In the genomic region with DNA sequence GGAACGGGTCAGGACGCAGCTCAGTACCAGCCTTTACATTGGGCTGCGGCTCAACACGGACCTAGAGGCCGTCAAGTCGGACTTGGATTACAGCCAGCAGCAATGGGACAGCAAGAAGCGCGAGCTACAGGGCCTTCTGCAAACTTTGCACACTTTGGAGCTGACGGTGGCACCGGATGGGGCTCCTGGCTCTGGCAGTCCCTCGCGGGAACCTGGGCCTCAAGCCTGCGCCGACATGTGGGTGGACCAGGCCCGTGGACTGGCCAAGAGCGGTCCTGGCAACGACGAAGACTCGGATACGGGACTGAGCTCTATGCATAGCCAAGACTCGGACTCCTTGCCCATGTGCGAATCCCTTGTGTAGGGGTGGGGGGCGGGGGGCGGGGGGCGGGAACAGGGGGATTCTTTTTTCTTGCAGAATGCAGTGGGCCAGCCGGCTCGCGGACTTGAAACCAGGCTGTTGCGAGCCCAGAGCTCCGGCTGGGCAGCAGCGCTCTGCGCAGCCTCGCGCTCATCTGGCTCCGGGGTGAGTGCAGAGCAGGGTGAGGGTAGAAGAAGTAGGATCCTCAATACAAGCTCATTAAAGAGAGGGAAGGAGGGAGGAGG, we compare ENCODE assay signal across 11 cellular contexts. TPM values are rescaled to one million over a fixed set of nuclear protein-coding genes. Genes with fewer than 3 reads are reported as not detected.
DNase-seq lines count a peak whose midpoint lies in the region; ATAC-seq, FAIRE-seq and TF ChIP-seq lines count a peak whose summit lies in the region.
"Had no signal": no experiment of that assay in that cellular context is flagged by ENCODE, and none has a peak within 500 bp of the region (broad histone marks: within the 10 kb centered on the region; RNA-seq: fewer than 3 reads in every experiment).

No MANE protein-coding gene starts in this region.

- no peak overlapping the region for H3K9ac ChIP-seq in astrocyte (ENCODE audit: low read length)

- peak overlapping the region; percentile 83 for H3K4me2 ChIP-seq in astrocyte (ENCODE audit: low read length)

- no peaks in the 10 kb centered on the region for H3K79me2 ChIP-seq in astrocyte (ENCODE audit: insufficient read depth, low read length)

- peaks cover 6% of the 10 kb centered on the region for H3K9me3 Mint-ChIP-seq in astrocyte (ENCODE audit: unreplicated experiment)

- H3K4me3 Mint-ChIP-seq in astrocyte (ENCODE audit: unreplicated experiment), result peak overlapping the region; percentile 82
- H3K4me3 Mint-ChIP-seq: CD8-positive, alpha-beta memory T cell had no signal

- H3K4me3 ChIP-seq in astrocyte (ENCODE audit: insufficient read depth, low read depth, low read length), result no peak overlapping the region
- peak overlapping the region; percentile 10 for H3K4me3 ChIP-seq in iPS-11a (ENCODE audit: low read depth, low read length)
- H3K4me3 ChIP-seq in neuron (ENCODE audit: low read length), result peak overlapping the region; percentile 15

- H2AFZ ChIP-seq in astrocyte (ENCODE audit: low read depth, low read length) (peak overlapping the region; percentile 50), neuron (ENCODE audit: low read depth, low read length) (no peak overlapping the region)

- peaks cover 32% of the 10 kb centered on the region for H3K27me3 Mint-ChIP-seq in astrocyte (ENCODE audit: low read depth, unreplicated experiment)

- H3K36me3 Mint-ChIP-seq in astrocyte (ENCODE audit: low read depth, unreplicated experiment), result peaks cover 2% of the 10 kb centered on the region
- H3K36me3 Mint-ChIP-seq: CD8-positive, alpha-beta memory T cell had no signal

- TF ChIP-seq CTCF in astrocyte (IDR thresholded peaks at IDR 0.05; ENCODE audit: insufficient read depth, low read depth, low read length), result no peak

- H3K27me3 ChIP-seq in astrocyte (ENCODE audit: insufficient read depth, low read length), result peaks cover 79% of the 10 kb centered on the region
- peaks cover 6% of the 10 kb centered on the region for H3K27me3 ChIP-seq in neuron (ENCODE audit: insufficient read depth, low read length)

- peak; percentile 83 for DNase-seq in DMS53 (lab: John Stamatoyannopoulos, UW)
- no peak for DNase-seq in astrocyte (ENCODE audit: low read depth)
- no peak for DNase-seq in cerebellar nuclear complex (lab: John Stamatoyannopoulos, UW)
- no peak for DNase-seq in stimulated activated CD4-positive, alpha-beta T cell treated with anti-CD3 and anti-CD28 coated beads, Interleukin-2, amount 100 ng/mL, for 48 hours
- no peak for DNase-seq in NCI-H226
- DNase-seq: amniotic stem cell; CD8-positive, alpha-beta memory T cell; NCI-H1092 treated with DMSO at 0.1 percent for 48 hours had no signal

- no peaks in the 10 kb centered on the region for H3K36me3 ChIP-seq in astrocyte (ENCODE audit: insufficient read depth, low read length)
- no peaks in the 10 kb centered on the region for H3K36me3 ChIP-seq in neuron (ENCODE audit: insufficient read depth, low read length)

- H3K27ac ChIP-seq in astrocyte (ENCODE audit: low read depth, low read length), result no peak overlapping the region

- ATAC-seq in HG03571 (IDR thresholded peaks at IDR 0.05; ENCODE audit: unreplicated experiment), result no peak

- H3K4me1 ChIP-seq in astrocyte (ENCODE audit: insufficient read depth, low read length), result peaks cover 5% of the 10 kb centered on the region
- peaks cover 26% of the 10 kb centered on the region for H3K4me1 ChIP-seq in neuron (ENCODE audit: insufficient read depth, low read length)

- peaks cover 7% of the 10 kb centered on the region for H4K20me1 ChIP-seq in astrocyte (ENCODE audit: insufficient read depth, low read length)

- H3K9me3 ChIP-seq in astrocyte (ENCODE audit: insufficient read depth, low read depth, low read length) (peaks cover 5% of the 10 kb centered on the region), neuron (ENCODE audit: low read length) (peaks cover 5% of the 10 kb centered on the region)

- peaks cover 7% of the 10 kb centered on the region for H3K4me1 Mint-ChIP-seq in astrocyte (ENCODE audit: low read depth, unreplicated experiment)

- FAIRE-seq in astrocyte (lab: Jason Lieb, UNC), result no peak

- H3K27ac Mint-ChIP-seq in astrocyte (ENCODE audit: unreplicated experiment), result peak overlapping the region; percentile 6
- H3K27ac Mint-ChIP-seq: CD8-positive, alpha-beta memory T cell had no signal

RNA-seq across cellular contexts. Expression of gene RASSF10, which starts 1.7 kb away (rescaled TPM):
- 1.2 and 2.0 TPM in 2 replicates for total RNA-seq in astrocyte
- total RNA-seq: CD8-positive, alpha-beta memory T cell had no signal
